In the genomic region with DNA sequence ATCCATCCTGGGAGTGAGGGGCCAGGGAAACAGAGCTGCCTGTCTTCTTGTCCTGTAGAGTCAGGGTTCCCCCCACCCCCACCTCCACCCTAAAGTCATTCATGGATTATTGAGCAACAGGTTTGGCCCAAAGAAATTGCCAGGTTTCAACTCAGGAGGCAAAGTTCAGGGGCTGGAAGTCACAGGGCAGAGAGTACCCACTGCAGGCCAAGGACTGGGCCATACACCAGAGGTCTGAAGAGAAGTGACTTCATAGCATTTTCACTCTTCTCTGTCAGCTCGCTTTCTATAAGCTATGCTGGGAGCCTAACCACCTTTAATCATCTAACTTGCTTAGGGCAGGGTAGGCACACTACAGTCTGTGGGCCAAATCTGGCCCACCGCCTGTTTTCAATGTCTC, we compare ENCODE assay signal across 32 cellular contexts.
"Had no signal": no experiment of that assay in that cellular context is flagged by ENCODE, and none has a peak within 500 bp of the region (broad histone marks: within the 10 kb centered on the region; RNA-seq: fewer than 3 reads in every experiment).

No MANE protein-coding gene starts in this region.

- ATAC-seq: activated CD4-positive, alpha-beta T cell treated with anti-CD3 and anti-CD28 coated beads for 36 hours; activated CD4-positive, CD25-positive, alpha-beta regulatory T cell treated with anti-CD3 and anti-CD28 coated beads, Interleukin-2, amount 50 U/mL, for 24 hours; activated T-helper 17 cell treated with anti-CD3 and anti-CD28 coated beads, Interleukin-2, amount 50 U/mL, for 72 hours; body of pancreas; PC-3; WTC11 had no signal

- H3K27me3 Mint-ChIP-seq: activated CD4-positive, alpha-beta memory T cell treated with anti-CD3 and anti-CD28 coated beads, Interleukin-2, amount 10 ng/mL, durations not matched to agents 7 days and 5 days; activated CD4-positive, alpha-beta T cell treated with anti-CD3 and anti-CD28 coated beads for 36 hours; activated naive CD8-positive, alpha-beta T cell treated with anti-CD3 and anti-CD28 coated beads, Interleukin-2, amount 10 ng/mL, durations not matched to agents 7 days and 5 days; activated T-helper 17 cell treated with anti-CD3 and anti-CD28 coated beads, Interleukin-2, amount 50 U/mL, for 72 hours had no signal

- H3K9me3 ChIP-seq: body of pancreas, breast epithelium, Peyer's patch, SJSA1 had no signal

- H3K27ac ChIP-seq: adrenal gland, body of pancreas, Peyer's patch, SJSA1 had no signal

- H3K4me3 Mint-ChIP-seq: activated CD4-positive, alpha-beta memory T cell treated with anti-CD3 and anti-CD28 coated beads, Interleukin-2, amount 10 ng/mL, durations not matched to agents 7 days and 5 days; activated CD4-positive, alpha-beta T cell treated with anti-CD3 and anti-CD28 coated beads for 36 hours; activated naive CD8-positive, alpha-beta T cell treated with anti-CD3 and anti-CD28 coated beads, Interleukin-2, amount 10 ng/mL, durations not matched to agents 7 days and 5 days; activated T-helper 17 cell treated with anti-CD3 and anti-CD28 coated beads, Interleukin-2, amount 50 U/mL, for 72 hours; T-helper 1 cell treated with Interleukin-12 subunit alpha and Interleukin-12 subunit beta and Interleukin-4 antibody, amounts not matched to agents 30 μg/mL and 1 μg/mL, for 36 hours; T-helper 2 cell treated with Interferon-gamma antibody and Interleukin-4, amounts not matched to agents 5 μg/mL and 100 μg/mL, for 36 hours; WTC11 had no signal

- H3K27ac Mint-ChIP-seq: activated T-helper 17 cell treated with anti-CD3 and anti-CD28 coated beads, Interleukin-2, amount 50 U/mL, for 72 hours; T-helper 1 cell treated with Interleukin-12 subunit alpha and Interleukin-12 subunit beta and Interleukin-4 antibody, amounts not matched to agents 30 μg/mL and 1 μg/mL, for 36 hours; T-helper 2 cell treated with Interferon-gamma antibody and Interleukin-4, amounts not matched to agents 5 μg/mL and 100 μg/mL, for 36 hours; WTC11 had no signal

- H3K27me3 ChIP-seq: adrenal gland, body of pancreas, breast epithelium, Peyer's patch, SJSA1 had no signal

- DNase-seq: activated CD4-positive, alpha-beta memory T cell treated with anti-CD3 and anti-CD28 coated beads, Interleukin-2, amount 10 ng/mL, durations not matched to agents 7 days and 5 days; activated CD4-positive, alpha-beta T cell treated with anti-CD3 and anti-CD28 coated beads for 36 hours; activated CD4-positive, alpha-beta T cell treated with anti-CD3 and anti-CD28 coated beads, Interleukin-2, amount 50 U/mL, for 1 hour; activated naive CD4-positive, alpha-beta T cell; activated naive CD4-positive, alpha-beta T cell treated with anti-CD3 and anti-CD28 coated beads, Interleukin-2, amount 50 U/mL, for 16 hours; activated naive CD8-positive, alpha-beta T cell treated with anti-CD3 and anti-CD28 coated beads, Interleukin-2, amount 10 ng/mL, durations not matched to agents 7 days and 5 days; activated T-cell treated with anti-CD3 and anti-CD28 coated beads, Interleukin-2, amount 50 U/mL, for 48 hours; adrenal gland; body of pancreas; Kasumi-1; KG1; MM.1S; MV-4-11; NCI-H1092; NCI-H1436 treated with DMSO at 0.1 percent for 48 hours; NCI-H1694 treated with DMSO at 0.1 percent for 48 hours; NCI-H2029; NCI-H345; NCI-H526; NCI-H748 treated with DMSO at 0.1 percent for 48 hours; NK-92 treated with Interleukin-12 subunit alpha and Interleukin-12 subunit beta, amount 100 ng/mL, for 24 hours; PC-3; Peyer's patch; SHP77 treated with DMSO at 0.1 percent for 48 hours; SK-N-SH had no signal
